ENCODE assay signal across 12 cellular contexts in the genomic region with DNA sequence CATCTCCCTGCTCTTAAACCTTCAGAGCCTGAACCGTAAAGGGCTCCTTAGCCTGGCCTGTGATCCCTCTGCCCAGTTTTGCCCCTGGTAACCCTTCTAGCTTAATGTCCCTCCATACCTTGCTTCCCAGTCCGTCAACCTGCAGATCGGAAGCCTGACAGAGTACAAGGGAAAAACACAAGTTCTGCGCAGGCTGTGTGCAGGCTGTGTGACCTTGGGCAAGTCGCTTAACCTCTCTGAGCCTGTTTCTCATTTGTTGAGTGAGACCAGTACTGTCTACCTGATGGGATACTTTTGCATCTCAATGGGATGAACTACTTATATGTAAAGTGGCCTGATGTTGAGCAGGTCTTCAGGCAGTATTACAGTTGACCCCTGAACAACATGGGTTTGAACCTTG. TPM values are rescaled to one million over a fixed set of nuclear protein-coding genes. Genes with fewer than 3 reads are reported as not detected.
DNase-seq lines count a peak whose midpoint lies in the region; ATAC-seq, FAIRE-seq and TF ChIP-seq lines count a peak whose summit lies in the region.
"Had no signal": no experiment of that assay in that cellular context is flagged by ENCODE, and none has a peak within 500 bp of the region (broad histone marks: within the 10 kb centered on the region; RNA-seq: fewer than 3 reads in every experiment).

No MANE protein-coding gene starts in this region.

- peaks cover 31% of the 10 kb centered on the region for H3K79me2 ChIP-seq in ACC112 (ENCODE audit: control insufficient read depth, insufficient read depth, low read length, unreplicated experiment)
- peaks cover 42% of the 10 kb centered on the region for H3K79me2 ChIP-seq in DND-41 (ENCODE audit: insufficient read depth, low read length)
- peaks cover 45% of the 10 kb centered on the region for H3K79me2 ChIP-seq in keratinocyte (ENCODE audit: control insufficient read depth, insufficient read depth, low read length)

- H3K4me2 ChIP-seq in DND-41 (ENCODE audit: insufficient read depth, low read length) = peak overlapping the region; percentile 85; the same call in 1 of the 2 replicates
- peak overlapping the region; percentile 72 for H3K4me2 ChIP-seq in keratinocyte (ENCODE audit: control insufficient read depth, extremely low read depth, insufficient read depth, low read depth, low read length)

- H3K9me3 ChIP-seq in DND-41 (ENCODE audit: insufficient read depth, low read length, severe bottlenecking) = no peaks in the 10 kb centered on the region
- no peaks in the 10 kb centered on the region for H3K9me3 ChIP-seq in keratinocyte (ENCODE audit: control insufficient read depth, low read depth, low read length)
- no peaks in the 10 kb centered on the region for H3K9me3 ChIP-seq in kidney (ENCODE audit: control insufficient read depth in 1 of 2, low read length in 2 of 2)
- H3K9me3 ChIP-seq: SJSA1 had no signal

- H3K9me3 Mint-ChIP-seq in activated naive CD4-positive, alpha-beta T cell treated with anti-CD3 and anti-CD28 coated beads, Interleukin-2, amount 50 U/mL, for 72 hours = no peaks in the 10 kb centered on the region

- H3K4me3 ChIP-seq in ACC112 (ENCODE audit: low read depth, low read length) (peak overlapping the region; percentile 80; the same call in 1 of the 2 replicates), DND-41 (ENCODE audit: low read depth in 1 of 2, low read length in 2 of 2) (peak overlapping the region in 1 of 2 experiments; percentile 89; a peak in 2 of 4 replicates), keratinocyte (ENCODE audit: control insufficient read depth in 2 of 3, extremely low read depth in 1 of 3, insufficient read depth in 2 of 3, low read depth in 1 of 3, low read length in 3 of 3) (peak overlapping the region in 1 of 3 experiments; percentile 75), kidney (ENCODE audit: low read length in 2 of 2) (no peak overlapping the region)
- H3K4me3 ChIP-seq: SJSA1 had no signal

- ATAC-seq in DND-41 (ENCODE audit: insufficient read depth, low read depth) (no peak), HG03378 (IDR thresholded peaks at IDR 0.05; ENCODE audit: unreplicated experiment) (no peak)
- no peak for ATAC-seq in activated naive CD4-positive, alpha-beta T cell treated with anti-CD3 and anti-CD28 coated beads, Interleukin-2, amount 50 U/mL, for 72 hours
- ATAC-seq: left lobe of liver had no signal

- H3K27ac ChIP-seq in ACC112 (ENCODE audit: low read depth, low read length) = no peak overlapping the region
- no peak overlapping the region for H3K27ac ChIP-seq in DND-41 (ENCODE audit: low read length)
- H3K27ac ChIP-seq in keratinocyte (ENCODE audit: control insufficient read depth, insufficient read depth, low read length) = no peak overlapping the region
- no peak overlapping the region for H3K27ac ChIP-seq in kidney (ENCODE audit: low read depth in 2 of 2, low read length in 2 of 2)
- H3K27ac ChIP-seq: SJSA1 had no signal

- H3K27me3 ChIP-seq in ACC112 (ENCODE audit: insufficient read depth, low read length) (no peaks in the 10 kb centered on the region), DND-41 (ENCODE audit: insufficient read depth, low read length, poor library complexity) (no peaks in the 10 kb centered on the region), keratinocyte (ENCODE audit: control insufficient read depth, extremely low read depth, insufficient read depth, low read length) (no peaks in the 10 kb centered on the region)
- H3K27me3 ChIP-seq: SJSA1 had no signal

- no peaks in the 10 kb centered on the region for H3K9me1 ChIP-seq in keratinocyte (ENCODE audit: control insufficient read depth, extremely low read depth, insufficient read depth, low read length)

- peak overlapping the region; percentile 36 to 97 for H3K27ac Mint-ChIP-seq in activated naive CD4-positive, alpha-beta T cell treated with anti-CD3 and anti-CD28 coated beads, Interleukin-2, amount 50 U/mL, for 72 hours

- no peak for DNase-seq in DND-41
- no peak for DNase-seq in activated naive CD4-positive, alpha-beta T cell treated with anti-CD3 and anti-CD28 coated beads, Interleukin-2, amount 50 U/mL, for 72 hours (ENCODE audit: low spot score in 2 of 2)
- DNase-seq in keratinocyte (ENCODE audit: low read depth, low spot score) = no peak
- no peak for DNase-seq in kidney
- no peak for DNase-seq in NCI-H2196 treated with DMSO at 0.1 percent for 48 hours (lab: John Stamatoyannopoulos, UW; ENCODE audit: unreplicated experiment)
- no peak for DNase-seq in stimulated activated CD4-positive, alpha-beta T cell treated with anti-CD3 and anti-CD28 coated beads, Interleukin-1b, Interleukin-23, amount 100 ng/mL, for 48 hours
- DNase-seq: activated CD8-positive, alpha-beta memory T cell treated with anti-CD3 and anti-CD28 coated beads for 24 hours; NCI-H526 had no signal

- H3K4me1 ChIP-seq in ACC112 (ENCODE audit: control insufficient read depth, insufficient read depth, low read length, unreplicated experiment) (peaks cover 8% of the 10 kb centered on the region), DND-41 (ENCODE audit: insufficient read depth, low read length) (peaks cover 31% of the 10 kb centered on the region), keratinocyte (ENCODE audit: control insufficient read depth, extremely low read depth, insufficient read depth, low read length) (peaks cover 8% of the 10 kb centered on the region), kidney (ENCODE audit: control insufficient read depth in 1 of 2, insufficient read depth in 1 of 2, low read depth in 1 of 2, low read length in 2 of 2) (peaks cover 0 to 5% of the 10 kb centered on the region in 2 donors)
- H3K4me1 ChIP-seq: SJSA1 had no signal

- FAIRE-seq in keratinocyte (lab: Jason Lieb, UNC) (no peak), kidney (lab: Jason Lieb, UNC) (no peak)

- H4K20me1 ChIP-seq in DND-41 (ENCODE audit: insufficient read depth, low read length) (0 out of 2 replicates have a peak, but pooled peaks cover 3% of the 10 kb centered on the region), keratinocyte (ENCODE audit: control insufficient read depth, extremely low read depth, insufficient read depth, low read length) (no peaks in the 10 kb centered on the region)

- H2AFZ ChIP-seq in ACC112 (ENCODE audit: low read length, unreplicated experiment) (no peak overlapping the region), DND-41 (ENCODE audit: low read depth, low read length) (no peak overlapping the region), keratinocyte (ENCODE audit: control insufficient read depth, low read length) (no peak overlapping the region)

- H3K36me3 ChIP-seq in ACC112 (ENCODE audit: insufficient read depth, low read length) (no peaks in the 10 kb centered on the region), DND-41 (ENCODE audit: insufficient read depth, low read length) (peaks cover 25% of the 10 kb centered on the region), keratinocyte (ENCODE audit: control insufficient read depth in 2 of 2, extremely low read depth in 1 of 2, insufficient read depth in 2 of 2, low read length in 2 of 2) (peaks cover 2 to 5% of the 10 kb centered on the region in 2 experiments), kidney (ENCODE audit: control insufficient read depth in 1 of 2, insufficient read depth in 2 of 2, low read length in 2 of 2) (no peaks in the 10 kb centered on the region)
- H3K36me3 ChIP-seq: SJSA1 had no signal

- H3K9ac ChIP-seq in DND-41 (ENCODE audit: low read depth, low read length) = peak overlapping the region; percentile 79; the same call in 1 of the 2 replicates
- H3K9ac ChIP-seq in keratinocyte (ENCODE audit: control insufficient read depth, extremely low read depth, insufficient read depth, low read length) = no peak overlapping the region
- no peak overlapping the region for H3K9ac ChIP-seq in kidney (ENCODE audit: low read length in 2 of 2)

- dilution Hi-C loops in keratinocyte (cut with MboI; ENCODE audit: extremely low pct_ligation_motif_present, low sequenced_read_pairs) = no loop called here

- intact Hi-C loops in kidney (cut with DNase I) = no loop called here

- H3K36me3 Mint-ChIP-seq in activated naive CD4-positive, alpha-beta T cell treated with anti-CD3 and anti-CD28 coated beads, Interleukin-2, amount 50 U/mL, for 72 hours = peaks cover 0 to 14% of the 10 kb centered on the region in 2 donors

- TF ChIP-seq CTCF in DND-41 (IDR thresholded peaks at IDR 0.05; ENCODE audit: borderline replicate concordance, extremely low read depth, low read length, poor library complexity, severe bottlenecking) = no peak
- TF ChIP-seq CTCF in keratinocyte (optimal IDR thresholded peaks at IDR 0.05 in 1 of 3, IDR thresholded peaks at IDR 0.05 in 1 of 3, conservative IDR thresholded peaks at IDR 0.05 in 1 of 3; ENCODE audit: extremely low read depth in 1 of 3, insufficient read depth in 2 of 3, low read length in 3 of 3) = no peak
- no peak for TF ChIP-seq CTCF in kidney (IDR thresholded peaks at IDR 0.05; ENCODE audit: borderline replicate concordance, extremely low read depth, insufficient read depth)

RNA-seq across cellular contexts. Expression of gene NSDHL, which starts 1.7 kb away (rescaled TPM):
- 10 to 100 TPM; 11.7 to 18.0 TPM for total RNA-seq in activated naive CD4-positive, alpha-beta T cell treated with anti-CD3 and anti-CD28 coated beads, Interleukin-2, amount 50 U/mL, for 72 hours
- polyA plus RNA-seq in keratinocyte (74.7 to 96.3 TPM (median 79.0 TPM) in 3 replicates), kidney (ENCODE audit: insufficient read depth, low read depth, low replicate concordance) (30.9 TPM)
- 23.4 TPM for polyA plus RNA-seq in keratinocyte (2011; ENCODE audit: low read depth)
- polyA plus RNA-seq in keratinocyte (2011; cell fraction: cytosol; rRNA removed) = 53.7 and 59.5 TPM in 2 replicates
- polyA plus RNA-seq in keratinocyte (2011; cell fraction: nucleus; rRNA removed) = 83.3 and 85.4 TPM in 2 replicates
- 38.7 and 83.4 TPM in 2 replicates for polyA plus RNA-seq in keratinocyte (2012; ENCODE audit: low replicate concordance)
- polyA minus RNA-seq in keratinocyte = 46.4 to 57.1 TPM (median 51.7 TPM) in 3 replicates
- polyA minus RNA-seq in keratinocyte (2011; cell fraction: cytosol; rRNA and poly(A)+ RNA removed) = 34.7 TPM
- polyA minus RNA-seq in keratinocyte (2011; cell fraction: nucleus; rRNA and poly(A)+ RNA removed) = 24.0 and 34.3 TPM in 2 replicates
- 14.3 TPM for total RNA-seq in kidney

RNA-seq across cellular contexts. Expression of gene CETN2, which starts 2.0 kb away (rescaled TPM):
- 1 to 10 TPM; 7.4 to 9.4 TPM for total RNA-seq in activated naive CD4-positive, alpha-beta T cell treated with anti-CD3 and anti-CD28 coated beads, Interleukin-2, amount 50 U/mL, for 72 hours
- polyA plus RNA-seq in keratinocyte (54.7 to 69.0 TPM (median 55.5 TPM) in 3 replicates), kidney (ENCODE audit: insufficient read depth, low read depth, low replicate concordance) (121 TPM)
- 40.2 TPM for polyA plus RNA-seq in keratinocyte (2011; ENCODE audit: low read depth)
- polyA plus RNA-seq in keratinocyte (2011; cell fraction: cytosol; rRNA removed) = 52.8 and 90.5 TPM in 2 replicates
- 23.5 and 31.1 TPM in 2 replicates for polyA plus RNA-seq in keratinocyte (2011; cell fraction: nucleus; rRNA removed)
- 43.4 and 60.5 TPM in 2 replicates for polyA plus RNA-seq in keratinocyte (2012; ENCODE audit: low replicate concordance)
- polyA minus RNA-seq in keratinocyte = 1.6 to 16.9 TPM (median 15.5 TPM) in 3 replicates
- polyA minus RNA-seq in keratinocyte (2011; cell fraction: cytosol; rRNA and poly(A)+ RNA removed) = 18.0 TPM
- 5.0 and 6.1 TPM in 2 replicates for polyA minus RNA-seq in keratinocyte (2011; cell fraction: nucleus; rRNA and poly(A)+ RNA removed)
- 66.4 TPM for total RNA-seq in kidney
